ENCODE assay signal across 24 cellular contexts in the genomic region with DNA sequence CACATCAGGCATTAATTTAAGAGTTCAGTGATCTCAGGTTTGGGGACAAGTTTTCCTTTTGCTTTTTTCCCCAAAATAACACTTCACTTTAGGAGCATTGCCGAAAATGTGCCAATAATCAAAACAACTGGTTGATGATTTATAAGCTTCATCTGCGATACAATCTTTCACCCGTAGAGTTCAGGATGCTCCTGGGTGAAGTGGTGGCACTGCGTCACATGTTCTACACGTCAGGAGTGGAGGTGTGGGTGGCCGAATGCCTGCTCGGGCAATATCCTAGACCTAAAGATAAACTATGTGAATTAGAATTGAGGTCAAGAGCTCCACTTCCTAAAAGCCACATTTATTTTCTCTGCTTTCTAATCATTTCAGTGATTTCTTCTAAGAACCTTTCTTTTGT.
"Had no signal": no experiment of that assay in that cellular context is flagged by ENCODE, and none has a peak within 500 bp of the region (broad histone marks: within the 10 kb centered on the region; RNA-seq: fewer than 3 reads in every experiment).

No MANE protein-coding gene starts in this region.

- H3K27ac Mint-ChIP-seq: activated B cell treated with CpG ODN at 0.5 μM for 24 hours; activated CD8-positive, alpha-beta T cell treated with anti-CD3 and anti-CD28 coated beads for 36 hours; activated naive CD8-positive, alpha-beta T cell treated with anti-CD3 and anti-CD28 coated beads, Interleukin-2, amount 10 ng/mL, durations not matched to agents 7 days and 5 days; activated T-helper 2 cell treated with anti-CD3 and anti-CD28 coated beads, Interferon-gamma antibody, Interleukin-2, Interleukin-4, amounts not matched to agents 10 μg/mL and 5 μg/mL and 100 μg/mL, durations not matched to agents 14 hours and 24 hours and 36 hours; natural killer cell treated with Interleukin-12 subunit alpha and Interleukin-12 subunit beta and Interleukin-15 and Interleukin-18, amount 100 ng/mL, for 72 hours; stimulated activated effector memory CD8-positive, alpha-beta T cell treated with anti-CD3 and anti-CD28 coated beads, Interleukin-12 subunit alpha, Interleukin-12 subunit beta, amount 100 ng/mL, for 72 hours; T-cell; type B pancreatic cell had no signal

- FAIRE-seq: endometrium had no signal

- H3K27me3 Mint-ChIP-seq: activated B cell treated with CpG ODN at 0.5 μM for 24 hours; activated CD8-positive, alpha-beta T cell treated with anti-CD3 and anti-CD28 coated beads for 36 hours; T-cell; type B pancreatic cell had no signal

- H3K4me1 Mint-ChIP-seq: activated naive CD8-positive, alpha-beta T cell treated with anti-CD3 and anti-CD28 coated beads, Interleukin-2, amount 10 ng/mL, durations not matched to agents 7 days and 5 days; stimulated activated effector memory CD8-positive, alpha-beta T cell treated with anti-CD3 and anti-CD28 coated beads, Interleukin-12 subunit alpha, Interleukin-12 subunit beta, amount 100 ng/mL, for 72 hours; T-cell had no signal

- DNase-seq: activated B cell treated with CpG ODN at 0.5 μM for 24 hours; activated CD4-positive, alpha-beta T cell treated with anti-CD3 and anti-CD28 coated beads for 48 hours; activated CD8-positive, alpha-beta T cell treated with anti-CD3 and anti-CD28 coated beads for 36 hours; activated naive CD4-positive, alpha-beta T cell treated with Interleukin-2 at 50 U/mL for 16 hours; activated naive CD8-positive, alpha-beta T cell treated with anti-CD3 and anti-CD28 coated beads, Interleukin-2, amount 10 ng/mL, durations not matched to agents 7 days and 5 days; activated T-cell treated with anti-CD3 and anti-CD28 coated beads, Interleukin-2, amount 50 U/mL, for 1 hour; cortex of kidney; gastrocnemius medialis; heart left ventricle; left ventricle myocardium superior; mesendoderm; right cardiac atrium; stimulated activated CD4-positive, alpha-beta T cell treated with anti-CD3 and anti-CD28 coated beads, Interleukin-15, amount 100 ng/mL, for 24 hours; stimulated activated CD4-positive, alpha-beta T cell treated with anti-CD3 and anti-CD28 coated beads, Interleukin-4, amount 100 ng/mL, for 1 hour; stomach; T-cell had no signal

- H3K4me1 ChIP-seq: prostate gland had no signal

- H3K9me3 ChIP-seq: gastrocnemius medialis, heart left ventricle, prostate gland, stomach had no signal

- ATAC-seq: activated CD8-positive, alpha-beta T cell treated with anti-CD3 and anti-CD28 coated beads for 36 hours; gastrocnemius medialis; heart left ventricle; left ventricle myocardium superior; natural killer cell treated with Interleukin-12 subunit alpha and Interleukin-12 subunit beta and Interleukin-15 and Interleukin-18, amount 100 ng/mL, for 72 hours; right cardiac atrium; stimulated activated effector memory CD8-positive, alpha-beta T cell treated with anti-CD3 and anti-CD28 coated beads, Interleukin-12 subunit alpha, Interleukin-12 subunit beta, amount 100 ng/mL, for 72 hours; T-cell had no signal

- H3K27me3 ChIP-seq: brain microvascular endothelial cell, gastrocnemius medialis, stomach had no signal

- H3K36me3 ChIP-seq: brain microvascular endothelial cell, gastrocnemius medialis, heart left ventricle, prostate gland, stomach had no signal

- H3K36me3 Mint-ChIP-seq: activated naive CD8-positive, alpha-beta T cell treated with anti-CD3 and anti-CD28 coated beads, Interleukin-2, amount 10 ng/mL, durations not matched to agents 7 days and 5 days; natural killer cell treated with Interleukin-12 subunit alpha and Interleukin-12 subunit beta and Interleukin-15 and Interleukin-18, amount 100 ng/mL, for 72 hours; stimulated activated effector memory CD8-positive, alpha-beta T cell treated with anti-CD3 and anti-CD28 coated beads, Interleukin-12 subunit alpha, Interleukin-12 subunit beta, amount 100 ng/mL, for 72 hours; T-cell; type B pancreatic cell had no signal

- H3K9me3 Mint-ChIP-seq: activated B cell treated with CpG ODN at 0.5 μM for 24 hours; activated CD8-positive, alpha-beta T cell treated with anti-CD3 and anti-CD28 coated beads for 36 hours; activated naive CD8-positive, alpha-beta T cell treated with anti-CD3 and anti-CD28 coated beads, Interleukin-2, amount 10 ng/mL, durations not matched to agents 7 days and 5 days; activated T-helper 2 cell treated with anti-CD3 and anti-CD28 coated beads, Interferon-gamma antibody, Interleukin-2, Interleukin-4, amounts not matched to agents 10 μg/mL and 5 μg/mL and 100 μg/mL, durations not matched to agents 14 hours and 24 hours and 36 hours; natural killer cell treated with Interleukin-12 subunit alpha and Interleukin-12 subunit beta and Interleukin-15 and Interleukin-18, amount 100 ng/mL, for 72 hours; stimulated activated effector memory CD8-positive, alpha-beta T cell treated with anti-CD3 and anti-CD28 coated beads, Interleukin-12 subunit alpha, Interleukin-12 subunit beta, amount 100 ng/mL, for 72 hours; T-cell; type B pancreatic cell had no signal

- H3K27ac ChIP-seq: heart left ventricle, prostate gland, skin epidermis had no signal

- H3K4me3 ChIP-seq: heart left ventricle, prostate gland, skin epidermis, stomach had no signal

- H3K4me3 Mint-ChIP-seq: activated B cell treated with CpG ODN at 0.5 μM for 24 hours; activated CD8-positive, alpha-beta T cell treated with anti-CD3 and anti-CD28 coated beads for 36 hours; activated naive CD8-positive, alpha-beta T cell treated with anti-CD3 and anti-CD28 coated beads, Interleukin-2, amount 10 ng/mL, durations not matched to agents 7 days and 5 days; natural killer cell treated with Interleukin-12 subunit alpha and Interleukin-12 subunit beta and Interleukin-15 and Interleukin-18, amount 100 ng/mL, for 72 hours; stimulated activated effector memory CD8-positive, alpha-beta T cell treated with anti-CD3 and anti-CD28 coated beads, Interleukin-12 subunit alpha, Interleukin-12 subunit beta, amount 100 ng/mL, for 72 hours; T-cell had no signal
